ENCODE assay signal across 9 cellular contexts in the genomic region with DNA sequence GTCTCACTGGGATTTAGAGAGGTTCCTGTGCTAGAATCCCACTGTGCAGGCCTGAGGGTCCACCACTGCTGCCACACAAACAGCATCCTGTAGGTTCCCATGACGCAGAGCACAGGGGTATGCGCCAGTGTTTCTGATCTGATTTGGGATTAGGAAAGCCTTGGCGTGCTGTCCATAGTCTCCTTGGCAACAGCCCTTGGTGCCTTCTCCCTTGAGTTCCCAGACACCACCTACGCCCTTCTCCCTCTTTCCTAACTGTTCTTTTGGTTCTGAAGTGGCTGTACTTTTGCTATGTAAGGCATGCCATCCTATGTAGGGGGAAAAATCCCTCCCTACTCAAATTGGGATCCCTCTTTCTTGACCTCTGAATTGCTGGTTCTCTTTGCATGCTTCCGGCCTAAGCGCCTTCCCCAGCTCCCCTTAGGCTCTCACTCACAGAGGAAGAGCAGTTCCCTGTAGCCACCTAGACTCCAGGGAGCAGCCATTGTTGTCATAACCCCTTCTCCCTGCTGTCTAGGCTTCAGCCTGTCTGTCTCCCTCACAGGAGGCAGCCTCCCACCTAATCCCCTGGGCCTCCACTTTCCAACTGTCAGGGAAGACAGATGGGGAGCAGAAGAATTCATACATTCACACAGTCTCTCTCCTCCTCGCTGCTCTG. TPM values are rescaled to one million over a fixed set of nuclear protein-coding genes. Genes with fewer than 3 reads are reported as not detected.
DNase-seq lines count a peak whose midpoint lies in the region; ATAC-seq and TF ChIP-seq lines count a peak whose summit lies in the region.
"Had no signal": no experiment of that assay in that cellular context is flagged by ENCODE, and none has a peak within 500 bp of the region (broad histone marks: within the 10 kb centered on the region; RNA-seq: fewer than 3 reads in every experiment).

No MANE protein-coding gene starts in this region.

- H3K27ac ChIP-seq in heart left ventricle (peak overlapping the region in 5 of 12 donors; percentile 23 to 47 (median 40)), upper lobe of left lung (peak overlapping the region; percentile 46 to 77 (median 58))

- CTCF ChIA-PET in activated naive CD4-positive, alpha-beta T cell treated with anti-CD3 and anti-CD28 coated beads, Interleukin-2, amount 10 ng/mL, durations not matched to agents 7 days and 5 days (lab: Charles Lee), result interaction anchor here (0.8 kb wide), 1 partner anchor 12 kb away, joined by 3 read pairs; no protein-coding TSS in a partner anchor

- H3K27me3 ChIP-seq in Loucy (ENCODE audit: insufficient read depth, low read length, poor library complexity, severe bottlenecking) (no peaks in the 10 kb centered on the region), heart left ventricle (no peaks in the 10 kb centered on the region), upper lobe of left lung (no peaks in the 10 kb centered on the region)

- H3K4me3 Mint-ChIP-seq in activated naive CD4-positive, alpha-beta T cell treated with anti-CD3 and anti-CD28 coated beads, Interleukin-2, amount 10 ng/mL, durations not matched to agents 7 days and 5 days, result peak overlapping the region; percentile 63

- DNase-seq in activated naive CD4-positive, alpha-beta T cell treated with anti-CD3 and anti-CD28 coated beads, Interleukin-2, amount 10 ng/mL, durations not matched to agents 7 days and 5 days, result no peak
- no peak for DNase-seq in activated naive CD4-positive, alpha-beta T cell treated with Interleukin-2 at 50 U/mL for 16 hours
- DNase-seq in heart left ventricle, result no peak
- DNase-seq in upper lobe of left lung, result peak in 1 of 2 donors; percentile 33
- no peak for DNase-seq in iPS-NIHi7 (ENCODE audit: extremely low spot score)
- DNase-seq in NCI-H146 treated with DMSO at 0.1 percent for 48 hours (lab: John Stamatoyannopoulos, UW; ENCODE audit: unreplicated experiment), result no peak
- DNase-seq: NCI-H1694 treated with DMSO at 0.1 percent for 48 hours had no signal

- ATAC-seq in heart left ventricle (peak in 3 of 4 donors; percentile 9 to 33 (median 10)), upper lobe of left lung (ENCODE audit: low FRiP score in 2 of 2) (peak in 1 of 2 donors; percentile 27), HG03045 (IDR thresholded peaks at IDR 0.05; ENCODE audit: unreplicated experiment) (no peak)

- H2AFZ ChIP-seq in Loucy (ENCODE audit: low read length), result peak overlapping the region; percentile 84

- peaks cover 24% of the 10 kb centered on the region for H3K4me1 Mint-ChIP-seq in activated naive CD4-positive, alpha-beta T cell treated with anti-CD3 and anti-CD28 coated beads, Interleukin-2, amount 10 ng/mL, durations not matched to agents 7 days and 5 days

- no peak for TF ChIP-seq POLR2A in heart left ventricle (IDR thresholded peaks at IDR 0.05)
- TF ChIP-seq POLR2A in upper lobe of left lung (IDR thresholded peaks at IDR 0.05), result no peak

- intact Hi-C loops in heart left ventricle (cut with DNase I), result no loop called here

- no peaks in the 10 kb centered on the region for H3K27me3 Mint-ChIP-seq in activated naive CD4-positive, alpha-beta T cell treated with anti-CD3 and anti-CD28 coated beads, Interleukin-2, amount 10 ng/mL, durations not matched to agents 7 days and 5 days

- peak overlapping the region; percentile 59 for H3K9ac ChIP-seq in Loucy (ENCODE audit: low read depth, low read length, poor library complexity, severe bottlenecking)

- H3F3A ChIP-seq in Loucy (ENCODE audit: low read depth), result no peaks in the 10 kb centered on the region

- peak overlapping the region; percentile 75 for H3K4me2 ChIP-seq in Loucy (ENCODE audit: low read depth, low read length, poor library complexity, severe bottlenecking)

- WGBS in heart left ventricle, 4 donors, result 79 to 83% (median 82%) methylated on average over 7 of the region's 7 CpGs
- 78 to 87% methylated on average over 7 of the region's 7 CpGs for WGBS in upper lobe of left lung, 2 donors

- H3K9me2 ChIP-seq in Loucy (replicated peaks; ENCODE audit: low read depth, low read length), result no peaks in the 10 kb centered on the region

- no peak for TF ChIP-seq EP300 in upper lobe of left lung (IDR thresholded peaks at IDR 0.05)

- no peaks in the 10 kb centered on the region for H4K20me1 ChIP-seq in Loucy (ENCODE audit: insufficient read depth, low read length, poor library complexity, severe bottlenecking)

- peaks cover 9% of the 10 kb centered on the region for H3K4me1 ChIP-seq in Loucy (ENCODE audit: insufficient read depth, low read length, poor library complexity, severe bottlenecking)
- peaks cover 0 to 35% (median 13%) of the 10 kb centered on the region in 12 donors for H3K4me1 ChIP-seq in heart left ventricle
- H3K4me1 ChIP-seq in upper lobe of left lung, result peaks cover 0 to 27% (median 11%) of the 10 kb centered on the region in 4 donors

- H3K4me3 ChIP-seq in Loucy (ENCODE audit: low read length, poor library complexity, severe bottlenecking), result peak overlapping the region; percentile 61
- no peak overlapping the region for H3K4me3 ChIP-seq in heart left ventricle
- H3K4me3 ChIP-seq in upper lobe of left lung, result no peak overlapping the region

- H3K36me3 ChIP-seq in Loucy (ENCODE audit: insufficient read depth, low read length) (no peaks in the 10 kb centered on the region), heart left ventricle (no peaks in the 10 kb centered on the region), upper lobe of left lung (no peaks in the 10 kb centered on the region)

- no peaks in the 10 kb centered on the region for H3K79me2 ChIP-seq in Loucy (ENCODE audit: insufficient read depth, low read length)

- H3K9me3 ChIP-seq in Loucy (ENCODE audit: insufficient read depth, low read depth, low read length) (no peaks in the 10 kb centered on the region), heart left ventricle (no peaks in the 10 kb centered on the region), upper lobe of left lung (no peaks in the 10 kb centered on the region)

- no peaks in the 10 kb centered on the region for H3K9me3 Mint-ChIP-seq in activated naive CD4-positive, alpha-beta T cell treated with anti-CD3 and anti-CD28 coated beads, Interleukin-2, amount 10 ng/mL, durations not matched to agents 7 days and 5 days

- no peaks in the 10 kb centered on the region for H3K36me3 Mint-ChIP-seq in activated naive CD4-positive, alpha-beta T cell treated with anti-CD3 and anti-CD28 coated beads, Interleukin-2, amount 10 ng/mL, durations not matched to agents 7 days and 5 days

- H3K27ac Mint-ChIP-seq in activated naive CD4-positive, alpha-beta T cell treated with anti-CD3 and anti-CD28 coated beads, Interleukin-2, amount 10 ng/mL, durations not matched to agents 7 days and 5 days, result peak overlapping the region; percentile 86

- TF ChIP-seq CTCF in Loucy (conservative IDR thresholded peaks at IDR 0.05; ENCODE audit: low read length) (no peak), heart left ventricle (IDR thresholded peaks at IDR 0.05) (no peak), upper lobe of left lung (IDR thresholded peaks at IDR 0.05) (no peak)

RNA-seq across cellular contexts. Expression of gene RIC8B, which starts 14.8 kb away (rescaled TPM):
- total RNA-seq in heart left ventricle, result 10 to 100 TPM; 14.2 to 27.5 (median 22.8) TPM
- polyA plus RNA-seq in heart left ventricle, result 10 to 100 TPM in 1 of 2 donors, 1 to 10 TPM in 1; 6.1 to 11.9 TPM
- 10 to 100 TPM in 4 of 6 donors, 1 to 10 TPM in 2; 7.8 to 27.2 (median 10.8) TPM for total RNA-seq in upper lobe of left lung
